ENCODE assay signal across 1 cellular context in the genomic region with DNA sequence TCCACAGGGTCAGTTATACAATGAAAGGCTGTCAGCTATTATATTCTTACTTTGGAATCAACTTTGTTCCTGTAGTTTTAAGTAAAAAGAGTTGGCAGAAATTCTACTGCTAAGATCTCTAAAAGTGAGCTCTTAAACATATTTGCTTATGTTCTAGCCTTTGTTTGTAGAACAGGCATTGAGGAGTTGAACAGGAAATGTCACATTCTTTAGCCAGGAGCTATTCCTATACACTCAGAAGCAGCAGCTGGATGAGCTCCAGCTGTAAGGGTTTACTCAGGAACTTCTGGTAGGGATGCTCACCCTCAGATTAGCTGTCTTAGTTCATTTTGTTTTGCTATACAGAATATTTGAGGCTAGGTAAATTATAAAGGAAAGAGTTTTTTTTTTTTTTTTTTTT.
TF ChIP-seq lines count a peak whose summit lies in the region.

No MANE protein-coding gene starts in this region.

TF ChIP-seq in GM23338, 12 proteins besides CTCF, POLR2A, EP300 and RAD21 (continued from another document):
- TF ChIP-seq, protein P1, sequence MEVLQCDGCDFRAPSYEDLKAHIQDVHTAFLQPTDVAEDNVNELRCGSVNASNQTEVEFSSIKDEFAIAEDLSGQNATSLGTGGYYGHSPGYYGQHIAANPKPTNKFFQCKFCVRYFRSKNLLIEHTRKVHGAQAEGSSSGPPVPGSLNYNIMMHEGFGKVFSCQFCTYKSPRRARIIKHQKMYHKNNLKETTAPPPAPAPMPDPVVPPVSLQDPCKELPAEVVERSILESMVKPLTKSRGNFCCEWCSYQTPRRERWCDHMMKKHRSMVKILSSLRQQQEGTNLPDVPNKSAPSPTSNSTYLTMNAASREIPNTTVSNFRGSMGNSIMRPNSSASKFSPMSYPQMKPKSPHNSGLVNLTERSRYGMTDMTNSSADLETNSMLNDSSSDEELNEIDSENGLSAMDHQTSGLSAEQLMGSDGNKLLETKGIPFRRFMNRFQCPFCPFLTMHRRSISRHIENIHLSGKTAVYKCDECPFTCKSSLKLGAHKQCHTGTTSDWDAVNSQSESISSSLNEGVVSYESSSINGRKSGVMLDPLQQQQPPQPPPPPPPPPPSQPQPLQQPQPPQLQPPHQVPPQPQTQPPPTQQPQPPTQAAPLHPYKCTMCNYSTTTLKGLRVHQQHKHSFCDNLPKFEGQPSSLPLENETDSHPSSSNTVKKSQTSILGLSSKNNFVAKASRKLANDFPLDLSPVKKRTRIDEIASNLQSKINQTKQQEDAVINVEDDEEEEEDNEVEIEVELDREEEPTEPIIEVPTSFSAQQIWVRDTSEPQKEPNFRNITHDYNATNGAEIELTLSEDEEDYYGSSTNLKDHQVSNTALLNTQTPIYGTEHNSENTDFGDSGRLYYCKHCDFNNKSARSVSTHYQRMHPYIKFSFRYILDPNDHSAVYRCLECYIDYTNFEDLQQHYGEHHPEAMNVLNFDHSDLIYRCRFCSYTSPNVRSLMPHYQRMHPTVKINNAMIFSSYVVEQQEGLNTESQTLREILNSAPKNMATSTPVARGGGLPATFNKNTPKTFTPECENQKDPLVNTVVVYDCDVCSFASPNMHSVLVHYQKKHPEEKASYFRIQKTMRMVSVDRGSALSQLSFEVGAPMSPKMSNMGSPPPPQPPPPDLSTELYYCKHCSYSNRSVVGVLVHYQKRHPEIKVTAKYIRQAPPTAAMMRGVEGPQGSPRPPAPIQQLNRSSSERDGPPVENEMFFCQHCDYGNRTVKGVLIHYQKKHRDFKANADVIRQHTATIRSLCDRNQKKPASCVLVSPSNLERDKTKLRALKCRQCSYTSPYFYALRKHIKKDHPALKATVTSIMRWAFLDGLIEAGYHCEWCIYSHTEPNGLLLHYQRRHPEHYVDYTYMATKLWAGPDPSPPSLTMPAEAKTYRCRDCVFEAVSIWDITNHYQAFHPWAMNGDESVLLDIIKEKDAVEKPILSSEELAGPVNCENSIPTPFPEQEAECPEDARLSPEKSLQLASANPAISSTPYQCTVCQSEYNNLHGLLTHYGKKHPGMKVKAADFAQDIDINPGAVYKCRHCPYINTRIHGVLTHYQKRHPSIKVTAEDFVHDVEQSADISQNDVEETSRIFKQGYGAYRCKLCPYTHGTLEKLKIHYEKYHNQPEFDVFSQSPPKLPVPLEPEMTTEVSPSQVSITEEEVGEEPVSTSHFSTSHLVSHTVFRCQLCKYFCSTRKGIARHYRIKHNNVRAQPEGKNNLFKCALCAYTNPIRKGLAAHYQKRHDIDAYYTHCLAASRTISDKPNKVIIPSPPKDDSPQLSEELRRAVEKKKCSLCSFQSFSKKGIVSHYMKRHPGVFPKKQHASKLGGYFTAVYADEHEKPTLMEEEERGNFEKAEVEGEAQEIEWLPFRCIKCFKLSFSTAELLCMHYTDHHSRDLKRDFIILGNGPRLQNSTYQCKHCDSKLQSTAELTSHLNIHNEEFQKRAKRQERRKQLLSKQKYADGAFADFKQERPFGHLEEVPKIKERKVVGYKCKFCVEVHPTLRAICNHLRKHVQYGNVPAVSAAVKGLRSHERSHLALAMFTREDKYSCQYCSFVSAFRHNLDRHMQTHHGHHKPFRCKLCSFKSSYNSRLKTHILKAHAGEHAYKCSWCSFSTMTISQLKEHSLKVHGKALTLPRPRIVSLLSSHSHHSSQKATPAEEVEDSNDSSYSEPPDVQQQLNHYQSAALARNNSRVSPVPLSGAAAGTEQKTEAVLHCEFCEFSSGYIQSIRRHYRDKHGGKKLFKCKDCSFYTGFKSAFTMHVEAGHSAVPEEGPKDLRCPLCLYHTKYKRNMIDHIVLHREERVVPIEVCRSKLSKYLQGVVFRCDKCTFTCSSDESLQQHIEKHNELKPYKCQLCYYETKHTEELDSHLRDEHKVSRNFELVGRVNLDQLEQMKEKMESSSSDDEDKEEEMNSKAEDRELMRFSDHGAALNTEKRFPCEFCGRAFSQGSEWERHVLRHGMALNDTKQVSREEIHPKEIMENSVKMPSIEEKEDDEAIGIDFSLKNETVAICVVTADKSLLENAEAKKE (CRISPR knock-in tag; IDR thresholded peaks at IDR 0.05): peak; percentile 52; the same call in 1 of the 2 replicates
